ENCODE assay signal across 8 cellular contexts in the genomic region with DNA sequence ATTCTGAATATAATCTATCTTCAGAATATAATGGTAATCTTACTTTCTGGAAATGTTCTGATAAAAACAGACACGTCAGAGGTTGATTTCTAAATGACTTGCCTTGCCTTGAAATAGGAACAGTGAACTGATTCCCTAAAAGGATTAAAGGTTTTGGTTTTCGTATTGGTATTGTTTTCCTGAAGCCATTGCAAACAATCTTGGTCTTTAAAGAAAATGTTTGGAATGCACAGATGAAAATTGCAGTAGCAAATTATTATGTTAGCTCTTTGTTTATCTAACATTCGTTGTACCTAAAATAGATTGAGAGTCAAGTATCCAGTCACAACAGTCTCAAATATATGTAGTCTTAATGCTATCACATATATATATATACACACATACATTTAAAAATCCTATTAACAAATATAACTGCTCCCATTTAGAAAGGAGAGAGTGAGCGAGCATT. TPM values are rescaled to one million over a fixed set of nuclear protein-coding genes. Genes with fewer than 3 reads are reported as not detected.
A peak's percentile ranks its signal among the peaks of the same experiment; 100 is the strongest.
DNase-seq lines count a peak whose midpoint lies in the region; ATAC-seq and TF ChIP-seq lines count a peak whose summit lies in the region.

No MANE protein-coding gene starts in this region.

- H4K20me1 ChIP-seq in osteoblast (ENCODE audit: insufficient read depth, low read length) = peaks cover 18% of the 10 kb centered on the region

- H3K4me1 ChIP-seq in CD8-positive, alpha-beta T cell (ENCODE audit: insufficient read depth, low read length) = peaks cover 55% of the 10 kb centered on the region
- H3K4me1 ChIP-seq in osteoblast (ENCODE audit: insufficient read depth, low read length) = peaks cover 42% of the 10 kb centered on the region

- DNase-seq in CD8-positive, alpha-beta T cell = no peak
- DNase-seq in OCI-M1 (lab: John Stamatoyannopoulos, UW) (peak; percentile 60), endothelial cell (ENCODE audit: low spot score) (no peak), osteoblast (ENCODE audit: insufficient read length, low spot score, missing footprints) (no peak), HuH-7.5 (ENCODE audit: low spot score) (no peak), Ammon's horn (ENCODE audit: low spot score) (no peak), GM20000 (ENCODE audit: low spot score) (no peak)

- CTCF ChIA-PET in CD8-positive, alpha-beta T cell (lab: Charles Lee) = interaction anchor here (0.7 to 6.3 kb wide), 13 partner anchors 13 to 140 kb away, joined by 3 to 62 read pairs (median 4); a partner anchor contains a TSS

- H3K79me2 ChIP-seq in osteoblast (ENCODE audit: insufficient read depth, low read length) = peaks cover 60% of the 10 kb centered on the region

- intact Hi-C loops in CD8-positive, alpha-beta T cell (cut with DNase I, micrococcal nuclease) = loop anchor here (1.0 to 10.0 kb wide), 6 partner anchors 10 to 1210 kb away; a partner anchor contains a TSS

- no peaks in the 10 kb centered on the region for H3K9me3 Mint-ChIP-seq in CD8-positive, alpha-beta T cell
- no peaks in the 10 kb centered on the region for H3K9me3 Mint-ChIP-seq in endothelial cell (ENCODE audit: unreplicated experiment)

- no peaks in the 10 kb centered on the region for H3K9me3 ChIP-seq in CD8-positive, alpha-beta T cell (ENCODE audit: low read length)
- H3K9me3 ChIP-seq in osteoblast (ENCODE audit: low read depth, low read length) = no peaks in the 10 kb centered on the region

- no peaks in the 10 kb centered on the region for H3K27me3 Mint-ChIP-seq in CD8-positive, alpha-beta T cell (ENCODE audit: low read depth)
- H3K27me3 Mint-ChIP-seq in endothelial cell (ENCODE audit: unreplicated experiment) = peaks cover 9% of the 10 kb centered on the region

- H2AFZ ChIP-seq in osteoblast (ENCODE audit: low read length) = peak overlapping the region; percentile 23

- peak overlapping the region; percentile 99 for H3K27ac Mint-ChIP-seq in CD8-positive, alpha-beta T cell
- peak overlapping the region; percentile 94 for H3K27ac Mint-ChIP-seq in endothelial cell (ENCODE audit: unreplicated experiment)

- TF ChIP-seq CTCF in CD8-positive, alpha-beta T cell (IDR thresholded peaks at IDR 0.05) = no peak
- TF ChIP-seq CTCF in endothelial cell (IDR thresholded peaks at IDR 0.05; ENCODE audit: unreplicated experiment) (no peak), osteoblast (IDR thresholded peaks at IDR 0.05; ENCODE audit: extremely low read depth, low read depth, low read length) (no peak), GM20000 (IDR thresholded peaks at IDR 0.05; ENCODE audit: extremely low read depth, missing control alignments) (no peak)

- peak overlapping the region; percentile 84 for H3K4me2 ChIP-seq in osteoblast (ENCODE audit: insufficient read depth, low read length)

- ATAC-seq in CD8-positive, alpha-beta T cell = no peak
- ATAC-seq in GM21619 (IDR thresholded peaks at IDR 0.05; ENCODE audit: unreplicated experiment) = no peak

- no peaks in the 10 kb centered on the region for H3K36me3 ChIP-seq in CD8-positive, alpha-beta T cell (ENCODE audit: insufficient read depth, low read length)
- H3K36me3 ChIP-seq in osteoblast (ENCODE audit: insufficient read depth, low read length) = no peaks in the 10 kb centered on the region

- H3K4me1 Mint-ChIP-seq in CD8-positive, alpha-beta T cell (ENCODE audit: low read depth) = peaks cover 66% of the 10 kb centered on the region
- peaks cover 33% of the 10 kb centered on the region for H3K4me1 Mint-ChIP-seq in endothelial cell (ENCODE audit: unreplicated experiment)

- POLR2A ChIA-PET in CD8-positive, alpha-beta T cell (lab: Charles Lee) = interaction anchor here (0.9 to 4.8 kb wide), 12 partner anchors 13 to 140 kb away, joined by 3 to 27 read pairs (median 6); a partner anchor contains a TSS

- H3K27me3 ChIP-seq in CD8-positive, alpha-beta T cell (ENCODE audit: insufficient read depth, low read length) = no peaks in the 10 kb centered on the region
- H3K27me3 ChIP-seq in osteoblast (ENCODE audit: insufficient read depth, low read length) = peaks cover 2% of the 10 kb centered on the region

- peak overlapping the region; percentile 98 for H3K4me3 Mint-ChIP-seq in CD8-positive, alpha-beta T cell
- H3K4me3 Mint-ChIP-seq in endothelial cell (ENCODE audit: unreplicated experiment) = peak overlapping the region; percentile 99

- peaks cover 52% of the 10 kb centered on the region for H3K36me3 Mint-ChIP-seq in CD8-positive, alpha-beta T cell
- peaks cover 11% of the 10 kb centered on the region for H3K36me3 Mint-ChIP-seq in endothelial cell (ENCODE audit: low read depth, unreplicated experiment)

- peak overlapping the region; percentile 98 for H3K4me3 ChIP-seq in CD8-positive, alpha-beta T cell (ENCODE audit: low read depth, low read length)
- peak overlapping the region; percentile 99 for H3K4me3 ChIP-seq in osteoblast (ENCODE audit: insufficient read depth, low read length)

- H3K27ac ChIP-seq in CD8-positive, alpha-beta T cell (ENCODE audit: low read depth, low read length) = peak overlapping the region; percentile 33
- H3K27ac ChIP-seq in osteoblast (ENCODE audit: low read depth, low read length) = peak overlapping the region; percentile 94

RNA-seq across cellular contexts. Expression of a gene that starts 1.7 kb away (rescaled TPM):
- total RNA-seq in CD8-positive, alpha-beta T cell = 100 to 1,000 TPM; 280 to 308 TPM
- total RNA-seq in endothelial cell (ENCODE audit: unreplicated experiment) (448 TPM), osteoblast (168 and 176 TPM in 2 replicates)
